In the genomic region with DNA sequence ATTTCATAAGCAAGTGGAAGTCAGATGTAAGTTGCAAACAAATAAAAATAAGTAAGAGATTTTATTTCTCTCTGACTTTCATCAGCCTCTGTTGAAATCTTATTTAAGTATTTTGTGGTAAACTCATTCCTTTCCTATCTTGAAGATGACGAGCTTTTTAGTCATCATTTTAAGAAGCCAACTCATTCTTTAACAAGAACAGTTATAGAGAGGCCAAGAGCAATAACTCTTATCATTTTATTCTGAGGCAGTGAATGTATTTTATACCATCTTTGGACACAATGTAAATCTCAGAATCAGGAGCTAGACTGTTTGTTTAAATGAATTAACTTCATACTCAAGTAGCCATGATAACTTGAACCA, we compare ENCODE assay signal across 14 cellular contexts.
A peak's percentile ranks its signal among the peaks of the same experiment; 100 is the strongest.
DNase-seq lines count a peak whose midpoint lies in the region; ATAC-seq and TF ChIP-seq lines count a peak whose summit lies in the region.
"Had no signal": no experiment of that assay in that cellular context is flagged by ENCODE, and none has a peak within 500 bp of the region (broad histone marks: within the 10 kb centered on the region; RNA-seq: fewer than 3 reads in every experiment).

No MANE protein-coding gene starts in this region.

- TF ChIP-seq CTCF in omental fat pad (IDR thresholded peaks at IDR 0.05): no peak

- ATAC-seq in omental fat pad (ENCODE audit: low FRiP score) (peak; percentile 92), GM19467 (IDR thresholded peaks at IDR 0.05; ENCODE audit: unreplicated experiment) (no peak), GM21737 (IDR thresholded peaks at IDR 0.05; ENCODE audit: unreplicated experiment) (no peak)
- ATAC-seq: HepG2, right lobe of liver had no signal

- peak; percentile 56 for DNase-seq in AG20443 (ENCODE audit: low spot score)
- peak; percentile 89 for DNase-seq in NCI-H226
- DNase-seq in dedifferentiated amniotic fluid mesenchymal stem cell (ENCODE audit: extremely low spot score): peak; percentile 88
- no peak for DNase-seq in omental fat pad (ENCODE audit: low spot score)
- no peak for DNase-seq in NCI-H2081 (lab: John Stamatoyannopoulos, UW)
- no peak for DNase-seq in hippocampal formation (lab: John Stamatoyannopoulos, UW)
- DNase-seq: CD8-positive, alpha-beta memory T cell; central memory CD4-positive, alpha-beta T cell; heart left ventricle; NCI-H187 treated with DMSO at 0.1 percent for 48 hours; right lobe of liver had no signal

Comparison
In these comparisons a context has a peak if more than half of its experiments do, and no peak if none do; other contexts are left out.
1. DNase-seq: peak in AG20443 (single experiment), NCI-H226 (single experiment) and dedifferentiated amniotic fluid mesenchymal stem cell (single experiment); none in omental fat pad (single experiment), NCI-H2081 (0 of 2) and hippocampal formation (0 of 2).